Comparison of ENCODE assay signal across 8 cellular contexts in genomic region chr20:50837532-50838321, GRCh38. TPM values are rescaled to one million over a fixed set of nuclear protein-coding genes. Genes with fewer than 3 reads are reported as not detected.
DNase-seq lines count a peak whose midpoint lies in the region; ATAC-seq, FAIRE-seq and TF ChIP-seq lines count a peak whose summit lies in the region.

No MANE protein-coding gene starts in this region.

- H3K27me3 ChIP-seq in SU-DHL-6 (ENCODE audit: low read length) (no peaks in the 10 kb centered on the region), heart left ventricle (no peaks in the 10 kb centered on the region)

- peak; percentile 74 to 91 (median 86) for ATAC-seq in heart left ventricle

- H2AFZ ChIP-seq in SU-DHL-6 (ENCODE audit: low read depth, low read length, severe bottlenecking): no peak overlapping the region

- no peaks in the 10 kb centered on the region for H3K9me2 ChIP-seq in SU-DHL-6 (replicated peaks; ENCODE audit: insufficient read depth, low read length)

- peak overlapping the region; percentile 39 for H3K4me2 ChIP-seq in SU-DHL-6 (ENCODE audit: low read depth, low read length, poor library complexity, severe bottlenecking)

- TF ChIP-seq CTCF in HFF-Myc (IDR thresholded peaks at IDR 0.05; ENCODE audit: low read depth, low read length, missing control alignments) (no peak), SU-DHL-6 (IDR thresholded peaks at IDR 0.05; ENCODE audit: insufficient read depth, low read length, poor library complexity, severe bottlenecking) (no peak), heart left ventricle (IDR thresholded peaks at IDR 0.05) (no peak), kidney (IDR thresholded peaks at IDR 0.05; ENCODE audit: borderline replicate concordance, extremely low read depth, insufficient read depth) (no peak)

- H3K79me2 ChIP-seq in SU-DHL-6 (ENCODE audit: insufficient read depth, low read length): no peaks in the 10 kb centered on the region; the same call in 1 of the 2 replicates

- H3K9ac ChIP-seq in SU-DHL-6 (ENCODE audit: low read length) (peak overlapping the region; percentile 35), kidney (ENCODE audit: low read length in 2 of 2) (no peak overlapping the region)

- intact Hi-C loops in heart left ventricle (cut with DNase I) (no loop called here), kidney (cut with DNase I) (no loop called here)

- DNase-seq in ELR (ENCODE audit: low read depth) (peak; percentile 60), HFF-Myc (ENCODE audit: extremely low read depth, low read depth) (peak; percentile 98), heart left ventricle (peak in 2 of 5 donors; percentile 30 to 52), superior temporal gyrus (ENCODE audit: extremely low spot score) (no peak), kidney (no peak), SK-N-DZ (ENCODE audit: low spot score) (no peak), NCI-H2227 treated with DMSO at 0.1 percent for 48 hours (lab: John Stamatoyannopoulos, UW) (no peak)

- no peaks in the 10 kb centered on the region for H3F3A ChIP-seq in SU-DHL-6 (ENCODE audit: insufficient read depth)

- H3K27ac ChIP-seq in SU-DHL-6 (ENCODE audit: low read depth, low read length): peak overlapping the region; percentile 78
- H3K27ac ChIP-seq in heart left ventricle: peak overlapping the region in 7 of 12 donors; percentile 17 to 65 (median 33)
- H3K27ac ChIP-seq in kidney (ENCODE audit: low read depth in 2 of 2, low read length in 2 of 2): no peak overlapping the region

- FAIRE-seq in kidney (lab: Jason Lieb, UNC): no peak

- H3K4me1 ChIP-seq in heart left ventricle (peaks cover 0 to 8% (median 0%) of the 10 kb centered on the region in 12 donors), kidney (ENCODE audit: control insufficient read depth in 1 of 2, insufficient read depth in 1 of 2, low read depth in 1 of 2, low read length in 2 of 2) (no peaks in the 10 kb centered on the region)

- no peaks in the 10 kb centered on the region for H4K20me1 ChIP-seq in SU-DHL-6 (ENCODE audit: low read depth, low read length)

- WGBS in heart left ventricle, 4 donors: 52 to 72% (median 63%) methylated on average over 20 to 22 of the region's 22 CpGs

- no peak overlapping the region; the same call in 1 of the 2 replicates for H3K4me3 ChIP-seq in HFF-Myc (replicated peaks; ENCODE audit: low read depth, low read length)
- no peak overlapping the region for H3K4me3 ChIP-seq in SU-DHL-6 (ENCODE audit: insufficient read depth, low read length, poor library complexity, severe bottlenecking)
- H3K4me3 ChIP-seq in heart left ventricle: no peak overlapping the region
- H3K4me3 ChIP-seq in kidney (ENCODE audit: low read length in 2 of 2): no peak overlapping the region

- TF ChIP-seq POLR2A in heart left ventricle (IDR thresholded peaks at IDR 0.05): no peak

- H3K36me3 ChIP-seq in SU-DHL-6 (ENCODE audit: low read length) (peaks cover 2% of the 10 kb centered on the region; the same call in 1 of the 2 replicates), heart left ventricle (no peaks in the 10 kb centered on the region), kidney (ENCODE audit: control insufficient read depth in 1 of 2, insufficient read depth in 2 of 2, low read length in 2 of 2) (no peaks in the 10 kb centered on the region)

- H3K9me3 ChIP-seq in SU-DHL-6 (ENCODE audit: insufficient read depth, low read length) (no peaks in the 10 kb centered on the region), heart left ventricle (no peaks in the 10 kb centered on the region), kidney (ENCODE audit: control insufficient read depth in 1 of 2, low read length in 2 of 2) (no peaks in the 10 kb centered on the region)

RNA-seq across cellular contexts. Expression of gene BCAS4, which starts 42.9 kb away (rescaled TPM):
- total RNA-seq in heart left ventricle (1 to 10 TPM; 1.7 to 5.1 (median 2.1) TPM), kidney (10.6 TPM)
- polyA plus RNA-seq in heart left ventricle (1 to 10 TPM in 1 of 2 donors, under 1 TPM in 1; 0.78 to 1.8 TPM), kidney (ENCODE audit: insufficient read depth, low read depth, low replicate concordance) (17.1 TPM)
- 18.4 and 26.0 TPM in 2 replicates for polyA plus RNA-seq in SK-N-DZ (2014; cell fraction: cytosol; rRNA removed)
- 28.8 and 32.0 TPM in 2 replicates for polyA plus RNA-seq in SK-N-DZ (2014; cell fraction: nucleus; rRNA removed)

Comparison
In these comparisons a context has a peak if more than half of its experiments do, and no peak if none do; other contexts are left out.
1. DNase-seq: peak in ELR (single experiment) and HFF-Myc (single experiment); none in superior temporal gyrus (single experiment), kidney (single experiment), SK-N-DZ (single experiment) and NCI-H2227 treated with DMSO at 0.1 percent for 48 hours (single experiment).
2. H3K27ac ChIP-seq: peak in SU-DHL-6 (single experiment) and heart left ventricle (7 of 12); none in kidney (0 of 2).